In the genomic region with DNA sequence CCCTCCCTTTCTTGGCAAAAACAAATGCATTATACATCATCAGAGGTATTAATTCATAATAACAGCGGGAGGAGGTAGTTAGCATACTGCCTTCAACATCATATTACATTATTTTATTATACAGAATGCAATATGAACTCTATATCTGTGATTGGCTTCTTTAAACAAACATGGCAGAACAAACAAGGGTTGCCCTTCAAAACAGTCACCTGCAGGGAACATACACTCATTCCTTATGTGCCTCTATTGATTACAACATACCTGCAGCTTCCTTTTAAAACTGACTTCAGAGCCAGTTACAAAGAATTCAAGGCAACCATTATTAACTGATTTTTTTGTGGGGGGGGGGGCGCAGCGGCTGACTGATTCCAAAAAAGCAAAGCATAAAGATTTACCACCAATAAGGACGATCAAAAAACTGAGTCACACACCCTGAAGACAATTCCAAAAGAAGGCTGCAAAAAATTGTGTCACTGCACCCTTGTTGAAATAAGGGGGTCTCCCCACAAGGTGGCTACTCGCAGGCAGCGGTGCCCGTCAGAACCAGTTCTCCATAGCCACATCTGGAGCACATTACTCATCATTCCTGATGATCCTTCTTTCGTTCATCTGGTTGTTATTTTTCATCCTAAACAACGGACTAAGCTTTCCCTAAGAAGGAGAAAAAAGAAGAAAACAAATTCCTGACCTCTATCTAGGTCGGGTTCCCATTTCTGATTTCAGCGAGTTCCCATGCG, we compare ENCODE assay signal across 1 cellular context.
TF ChIP-seq lines count a peak whose summit lies in the region.

No MANE protein-coding gene starts in this region.

TF ChIP-seq in K562, 482 proteins besides CTCF, POLR2A, EP300 and RAD21:
- no peak for TF ChIP-seq CAMTA2 (CRISPR knock-in tag; conservative IDR thresholded peaks at IDR 0.05)
- no peak for TF ChIP-seq NFRKB (IDR thresholded peaks at IDR 0.05; ENCODE audit: low read depth)
- no peak for TF ChIP-seq MCM5 (IDR thresholded peaks at IDR 0.05; ENCODE audit: low read depth)
- no peak for TF ChIP-seq NR2C2 (CRISPR knock-in tag; IDR thresholded peaks at IDR 0.05)
- no peak for TF ChIP-seq NR2C2 (tag; IDR thresholded peaks at IDR 0.05)
- TF ChIP-seq TEAD4 (IDR thresholded peaks at IDR 0.05; ENCODE audit: low read length): no peak
- TF ChIP-seq TEAD4 (CRISPR knock-in tag; IDR thresholded peaks at IDR 0.05; ENCODE audit: borderline replicate concordance): no peak
- no peak for TF ChIP-seq KDM5B (IDR thresholded peaks at IDR 0.05; ENCODE audit: insufficient replicate concordance, low read depth, low read length)
- no peak for TF ChIP-seq MAFF (IDR thresholded peaks at IDR 0.05; ENCODE audit: low read length)
